Comparison of ENCODE assay signal across 20 cellular contexts in genomic region chr6:145031962-145032361, GRCh38.
DNase-seq lines count a peak whose midpoint lies in the region; ATAC-seq and TF ChIP-seq lines count a peak whose summit lies in the region.
"Had no signal": no experiment of that assay in that cellular context is flagged by ENCODE, and none has a peak within 500 bp of the region (broad histone marks: within the 10 kb centered on the region; RNA-seq: fewer than 3 reads in every experiment).

No MANE protein-coding gene starts in this region.

- peak; percentile 62 for DNase-seq in NOMO-1 treated with DMSO at 0.1 percent for 48 hours (lab: John Stamatoyannopoulos, UW; ENCODE audit: unreplicated experiment)
- no peak for DNase-seq in NCI-H510A (lab: John Stamatoyannopoulos, UW)
- no peak for DNase-seq in T-helper 2 cell
- DNase-seq in HEK293T (ENCODE audit: extremely low spot score), result no peak
- DNase-seq: Caco-2; CD8-positive, alpha-beta T cell; GM23248; H7; HFFc6; NCI-H1105 treated with DMSO at 0.1 percent for 48 hours; NCI-H146; NCI-H2029; NCI-H446 treated with DMSO at 0.1 percent for 48 hours; NCI-H526 treated with DMSO at 0.1 percent for 48 hours; PC-9; T-cell had no signal

- ATAC-seq in GM19351 (IDR thresholded peaks at IDR 0.05; ENCODE audit: unreplicated experiment), result peak; percentile 74
- peak; percentile 59 for ATAC-seq in HG02885 (IDR thresholded peaks at IDR 0.05; ENCODE audit: poor library complexity, unreplicated experiment)
- ATAC-seq in HG03139 (IDR thresholded peaks at IDR 0.05; ENCODE audit: unreplicated experiment), result no peak
- ATAC-seq: CD8-positive, alpha-beta T cell; Right ventricle myocardium inferior; T-cell had no signal

- CTCF ChIA-PET in HEK293T (lab: Yijun Ruan, JAX), result no interaction called here

- POLR2A ChIA-PET in HEK293T (lab: Yijun Ruan, JAX), result no interaction called here

TF ChIP-seq in HEK293T, 16 proteins besides CTCF, POLR2A, EP300 and RAD21:
- TF ChIP-seq NFRKB (IDR thresholded peaks at IDR 0.05), result no peak
- no peak for TF ChIP-seq SUZ12 (IDR thresholded peaks at IDR 0.05)
- no peak for TF ChIP-seq FOXA1 (IDR thresholded peaks at IDR 0.05)
- no peak for TF ChIP-seq FOXM1 (IDR thresholded peaks at IDR 0.05; ENCODE audit: borderline replicate concordance)
- TF ChIP-seq CTBP1 (IDR thresholded peaks at IDR 0.05; ENCODE audit: borderline replicate concordance), result no peak
- no peak for TF ChIP-seq PKNOX1 (IDR thresholded peaks at IDR 0.05)
- TF ChIP-seq SP1 (IDR thresholded peaks at IDR 0.05), result no peak
- no peak for TF ChIP-seq LEF1 (IDR thresholded peaks at IDR 0.05; ENCODE audit: borderline replicate concordance)
- TF ChIP-seq L3MBTL2 (conservative IDR thresholded peaks at IDR 0.05), result no peak
- TF ChIP-seq TARDBP (IDR thresholded peaks at IDR 0.05), result no peak
- TF ChIP-seq HDGF (IDR thresholded peaks at IDR 0.05; ENCODE audit: borderline replicate concordance), result no peak
- TF ChIP-seq ELF4 (IDR thresholded peaks at IDR 0.05), result no peak
- TF ChIP-seq ZNF384 (IDR thresholded peaks at IDR 0.05), result no peak
- TF ChIP-seq ARNT (IDR thresholded peaks at IDR 0.05), result no peak
- TF ChIP-seq FOXK2 (IDR thresholded peaks at IDR 0.05), result no peak
- TF ChIP-seq BHLHE40 (IDR thresholded peaks at IDR 0.05; ENCODE audit: borderline replicate concordance), result no peak
